14 cellular contexts compared by ENCODE assay signal in the genomic region with DNA sequence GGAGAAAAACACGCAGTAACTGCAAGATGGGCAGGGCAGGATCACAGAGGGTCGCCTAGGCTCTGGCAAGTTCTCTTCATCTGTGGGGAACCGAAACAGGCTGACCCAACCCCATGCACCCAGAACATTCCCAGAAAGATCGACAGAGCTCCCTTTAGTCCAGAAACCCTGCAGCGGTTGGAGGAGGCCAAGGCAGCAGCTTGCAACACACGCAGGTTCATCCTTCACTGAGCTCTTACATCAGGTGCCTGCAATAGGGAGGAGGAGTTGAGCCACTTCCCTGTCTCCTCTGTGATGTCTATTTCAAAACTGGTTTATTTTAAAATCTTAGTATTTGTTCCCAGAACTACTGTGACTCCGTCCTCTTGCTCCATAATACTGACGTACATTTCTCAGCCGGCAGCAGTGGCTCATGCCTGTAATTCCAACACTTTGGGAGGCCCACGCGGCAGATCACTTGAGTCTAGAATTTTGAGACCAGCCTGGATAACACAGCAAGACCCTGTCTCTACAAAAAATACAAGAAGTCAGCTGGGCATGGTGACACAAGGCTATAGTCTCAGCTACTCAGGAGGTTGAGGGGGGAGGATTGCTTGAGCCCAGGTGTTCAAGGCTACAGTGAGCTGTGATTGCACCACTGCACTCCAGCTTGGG. TPM values are rescaled to one million over a fixed set of nuclear protein-coding genes. Genes with fewer than 3 reads are reported as not detected.
DNase-seq lines count a peak whose midpoint lies in the region; ATAC-seq, FAIRE-seq and TF ChIP-seq lines count a peak whose summit lies in the region.
"Had no signal": no experiment of that assay in that cellular context is flagged by ENCODE, and none has a peak within 500 bp of the region (broad histone marks: within the 10 kb centered on the region; RNA-seq: fewer than 3 reads in every experiment).

No MANE protein-coding gene starts in this region.

- H3K4me1 ChIP-seq in HepG2 (ENCODE audit: insufficient read depth, low read length) = peaks cover 49% of the 10 kb centered on the region
- H3K4me1 ChIP-seq in stomach = peaks cover 9 to 36% (median 29%) of the 10 kb centered on the region in 4 donors
- H3K4me1 ChIP-seq in foreskin keratinocyte = no peaks in the 10 kb centered on the region

- no peaks in the 10 kb centered on the region for H3K36me3 ChIP-seq in HepG2 (replicated peaks in 1 of 2; ENCODE audit: control insufficient read depth in 1 of 2, insufficient read depth in 2 of 2, low read length in 2 of 2)
- no peaks in the 10 kb centered on the region for H3K36me3 ChIP-seq in stomach
- H3K36me3 ChIP-seq: SJSA1 had no signal

- no peak overlapping the region for H2AFZ ChIP-seq in HepG2 (ENCODE audit: low read length)

- POLR2A ChIA-PET in HepG2 (lab: Yijun Ruan, JAX) = interaction anchor here (0.7 to 1.9 kb wide), 8 partner anchors 13 to 83 kb away, joined by 3 to 11 read pairs (median 4); a partner anchor contains a TSS

- H3K27me3 ChIP-seq in HL-60 (ENCODE audit: insufficient read depth, poor library complexity, severe bottlenecking) = no peaks in the 10 kb centered on the region
- peaks cover 2% of the 10 kb centered on the region in 2 experiments; a peak in 2 of 5 replicates for H3K27me3 ChIP-seq in HepG2 (ENCODE audit: control insufficient read depth in 1 of 2, insufficient read depth in 2 of 2, low read length in 2 of 2)
- H3K27me3 ChIP-seq in stomach = no peaks in the 10 kb centered on the region
- no peaks in the 10 kb centered on the region for H3K27me3 ChIP-seq in foreskin keratinocyte

- peak overlapping the region; percentile 63 for H3K4me2 ChIP-seq in HepG2 (ENCODE audit: low read depth, low read length)

- TF ChIP-seq CTCF in HL-60 (IDR thresholded peaks at IDR 0.05; ENCODE audit: insufficient read depth, low read length) = no peak
- no peak for TF ChIP-seq CTCF in HepG2 (CRISPR knock-in tag; IDR thresholded peaks at IDR 0.05)
- TF ChIP-seq CTCF in stomach (IDR thresholded peaks at IDR 0.05) = no peak
- no peak for TF ChIP-seq CTCF in foreskin keratinocyte (conservative IDR thresholded peaks at IDR 0.05)

- TF ChIP-seq POLR2A in HepG2 (IDR thresholded peaks at IDR 0.05; ENCODE audit: insufficient read depth in 1 of 2, low read depth in 2 of 2, low read length in 2 of 2) (no peak), stomach (IDR thresholded peaks at IDR 0.05) (no peak)

- TF ChIP-seq EP300 in HepG2 (IDR thresholded peaks at IDR 0.05; ENCODE audit: low read depth in 2 of 2, low read length in 2 of 2) (no peak), HepG2 (CRISPR knock-in tag; IDR thresholded peaks at IDR 0.05; ENCODE audit: borderline replicate concordance) (no peak), stomach (IDR thresholded peaks at IDR 0.05) (peak; percentile 20)

- in situ Hi-C loops in HepG2 (cut with HindIII; ENCODE audit: extremely low pct_ligation_motif_present, low pct_unique_long_range_greater_than_20kb) = no loop called here

- 3% methylated on average over 11 of the region's 11 CpGs for WGBS in HepG2 (ENCODE audit: low lambda C conversion rate)
- 61 to 82% (median 79%) methylated on average over 11 of the region's 11 CpGs for WGBS in stomach, 5 donors

- no peak for TF ChIP-seq RAD21 in HepG2 (CRISPR knock-in tag; IDR thresholded peaks at IDR 0.05)

- no peaks in the 10 kb centered on the region for H4K20me1 ChIP-seq in HepG2 (ENCODE audit: insufficient read depth, low read length)

- H3K4me3 ChIP-seq in HL-60 (replicated peaks; ENCODE audit: insufficient read depth, low read length) (no peak overlapping the region), HepG2 (replicated peaks in 1 of 3; ENCODE audit: insufficient read depth in 1 of 3, low read depth in 2 of 3, low read length in 3 of 3) (peak overlapping the region in 1 of 3 experiments; percentile 0; a peak in 1 of 6 replicates), stomach (no peak overlapping the region)
- H3K4me3 ChIP-seq: SJSA1 had no signal

- CTCF ChIA-PET in HepG2 (lab: Yijun Ruan, JAX; ENCODE audit: low intra/inter-chr PET ratio, low total read pairs) = no interaction called here

- no TSS peak for BruUV-seq in HepG2 (replicated peaks; lab: Mats Ljungman, UMichigan)

- no peaks in the 10 kb centered on the region for H3K9me3 ChIP-seq in HepG2 (ENCODE audit: low read length)
- peaks cover 0 to 6% (median 0%) of the 10 kb centered on the region in 4 donors for H3K9me3 ChIP-seq in stomach

- H3K79me2 ChIP-seq in HepG2 (ENCODE audit: insufficient read depth, low read length) = no peaks in the 10 kb centered on the region

- FAIRE-seq in HepG2 (lab: Jason Lieb, UNC) = peak; percentile 34

- peak overlapping the region; percentile 76 for H3K27ac ChIP-seq in HL-60 (replicated peaks)
- peak overlapping the region; percentile 50 for H3K27ac ChIP-seq in angular gyrus (ENCODE audit: low read depth, low read length)
- H3K27ac ChIP-seq in HepG2 (ENCODE audit: extremely low read length, insufficient read depth, low read length) = no peak overlapping the region
- peak overlapping the region in 4 of 5 donors; percentile 96 to 98 (median 98) for H3K27ac ChIP-seq in stomach
- H3K27ac ChIP-seq in foreskin keratinocyte = no peak overlapping the region
- H3K27ac ChIP-seq: SJSA1 had no signal

- peak; percentile 94 for DNase-seq in HL-60 (ENCODE audit: low read depth in 1 of 2, low spot score in 1 of 2)
- DNase-seq in HepG2 (ENCODE audit: low spot score) = peak; percentile 57
- DNase-seq in stomach = peak; percentile 53
- no peak for DNase-seq in foreskin keratinocyte
- DNase-seq in NCI-H2196 treated with DMSO at 0.1 percent for 48 hours (lab: John Stamatoyannopoulos, UW; ENCODE audit: unreplicated experiment) = no peak
- DNase-seq: activated CD8-positive, alpha-beta memory T cell treated with anti-CD3 and anti-CD28 coated beads, Interleukin-2, amount 50 U/mL, for 4 hours; DND-41; effector CD4-positive, alpha-beta T cell; NCI-H1048; stimulated activated CD4-positive, alpha-beta T cell treated with anti-CD3 and anti-CD28 coated beads, Interleukin-4, amount 100 ng/mL, for 1 hour had no signal

- no peak overlapping the region for H3K9ac ChIP-seq in HepG2 (ENCODE audit: insufficient read depth, low read depth, low read length)

- ATAC-seq in HepG2 (peak; percentile 69), foreskin keratinocyte (no peak), HG03045 (IDR thresholded peaks at IDR 0.05; ENCODE audit: unreplicated experiment) (no peak), HG02763 (IDR thresholded peaks at IDR 0.05; ENCODE audit: unreplicated experiment) (no peak)

- intact Hi-C loops in HepG2 (cut with micrococcal nuclease; ENCODE audit: unreplicated experiment) (loop anchor here (1.0 kb wide), 1 partner anchor 16 kb away; no protein-coding TSS in a partner anchor), stomach (cut with DNase I; ENCODE audit: low total_unique reads) (no loop called here)

RNA-seq across cellular contexts. Expression of a gene that starts 11.5 kb away (rescaled TPM):
- total RNA-seq in HepG2 (2016; rRNA removed; fragmentation: Illumina TruSeq; extraction: Trizol) = 0.21 and 0.33 TPM in 2 replicates
- 0.26 and 0.51 TPM in 2 replicates for total RNA-seq in HepG2 (2016; cell fraction: cytosol; rRNA removed; fragmentation: Illumina TruSeq; extraction: Trizol; ENCODE audit: low read depth)
- total RNA-seq in HepG2 (2016; cell fraction: insoluble cytoplasmic fraction; rRNA removed; fragmentation: Illumina TruSeq; extraction: Trizol) = 0.18 and 0.22 TPM in 2 replicates
- total RNA-seq in HepG2 (2016; cell fraction: membrane; rRNA removed; fragmentation: Illumina TruSeq; extraction: Trizol) = 0.31 TPM in 2 replicates
- 0.19 and 0.71 TPM in 2 replicates for total RNA-seq in HepG2 (2016; cell fraction: nucleus; rRNA removed; fragmentation: Illumina TruSeq; extraction: Trizol)
- 2.3 and 2.5 TPM in 2 replicates for polyA plus RNA-seq in HepG2 (2011; rRNA removed)
- polyA plus RNA-seq in HepG2 (2011; cell fraction: cytosol; rRNA removed) = 1.1 and 1.2 TPM in 2 replicates
- 11.6 and 19.0 TPM in 2 replicates for polyA plus RNA-seq in HepG2 (2011; cell fraction: nucleus; rRNA removed)
- polyA plus RNA-seq in HepG2 (2012) = 1.5 and 3.8 TPM in 2 replicates
- polyA plus RNA-seq in HepG2 (2016; cell fraction: cytosol; fragmentation: Illumina TruSeq; extraction: Trizol; ENCODE audit: low read depth) = 0.26 and 0.40 TPM in 2 replicates
- polyA plus RNA-seq in HepG2 (2016; cell fraction: insoluble cytoplasmic fraction; fragmentation: Illumina TruSeq; extraction: Trizol; ENCODE audit: low read depth) = 0.09 and 0.23 TPM in 2 replicates
- polyA plus RNA-seq in HepG2 (2016; cell fraction: membrane; fragmentation: Illumina TruSeq; extraction: Trizol; ENCODE audit: low read depth) = 0.26 and 0.42 TPM in 2 replicates
- 0.23 and 0.79 TPM in 2 replicates for polyA plus RNA-seq in HepG2 (2016; cell fraction: nucleus; fragmentation: Illumina TruSeq; extraction: Trizol; ENCODE audit: insufficient read depth, low read depth)
- polyA minus RNA-seq in HepG2 (2011; rRNA and poly(A)+ RNA removed; ENCODE audit: low replicate concordance) = 0.14 and 2.9 TPM in 2 replicates
- polyA minus RNA-seq in HepG2 (2011; cell fraction: cytosol; rRNA and poly(A)+ RNA removed) = 0.35 and 1.5 TPM in 2 replicates
- polyA minus RNA-seq in HepG2 (2011; cell fraction: nucleus; rRNA and poly(A)+ RNA removed) = 3.7 and 5.4 TPM in 2 replicates
- 10 to 100 TPM in 3 of 5 donors, 1 to 10 TPM in 1, not detected in 1; 8.9 to 20.4 (median 16.9) TPM for total RNA-seq in stomach
- 1 to 10 TPM; 4.2 to 4.7 (median 4.5) TPM for polyA plus RNA-seq in stomach
- 0.81 and 1.0 TPM in 2 replicates for total RNA-seq in foreskin keratinocyte
- polyA plus RNA-seq in foreskin keratinocyte = 0.91 and 1.0 TPM in 2 replicates

RNA-seq across cellular contexts. Expression of a gene that starts 13.9 kb away (rescaled TPM):
- total RNA-seq in HepG2 (2016; rRNA removed; fragmentation: Illumina TruSeq; extraction: Trizol) (0.22 TPM in 1 of 2 replicates, not detected in the other), stomach (not detected), foreskin keratinocyte (not detected in 2 replicates)
- total RNA-seq in HepG2 (2016; cell fraction: cytosol; rRNA removed; fragmentation: Illumina TruSeq; extraction: Trizol; ENCODE audit: low read depth) = 0.35 TPM in 1 of 2 replicates, not detected in the other
- 0.15 TPM in 1 of 2 replicates, not detected in the other for total RNA-seq in HepG2 (2016; cell fraction: insoluble cytoplasmic fraction; rRNA removed; fragmentation: Illumina TruSeq; extraction: Trizol)
- total RNA-seq in HepG2 (2016; cell fraction: membrane; rRNA removed; fragmentation: Illumina TruSeq; extraction: Trizol) = 0.38 and 0.49 TPM in 2 replicates
- total RNA-seq in HepG2 (2016; cell fraction: nucleus; rRNA removed; fragmentation: Illumina TruSeq; extraction: Trizol) = not detected in 2 replicates
- polyA plus RNA-seq in HepG2 (2011; rRNA removed) (0.07 and 0.09 TPM in 2 replicates), stomach (under 1 TPM; 0.18 to 0.62 (median 0.31) TPM), foreskin keratinocyte (not detected in 2 replicates)
- 0.09 and 0.15 TPM in 2 replicates for polyA plus RNA-seq in HepG2 (2011; cell fraction: cytosol; rRNA removed)
- 0.48 and 0.87 TPM in 2 replicates for polyA plus RNA-seq in HepG2 (2011; cell fraction: nucleus; rRNA removed)
- 0.15 TPM in 1 of 2 replicates, not detected in the other for polyA plus RNA-seq in HepG2 (2012)
- not detected in 2 replicates for polyA plus RNA-seq in HepG2 (2016; cell fraction: cytosol; fragmentation: Illumina TruSeq; extraction: Trizol; ENCODE audit: low read depth)
- not detected in 2 replicates for polyA plus RNA-seq in HepG2 (2016; cell fraction: insoluble cytoplasmic fraction; fragmentation: Illumina TruSeq; extraction: Trizol; ENCODE audit: low read depth)
- not detected in 2 replicates for polyA plus RNA-seq in HepG2 (2016; cell fraction: membrane; fragmentation: Illumina TruSeq; extraction: Trizol; ENCODE audit: low read depth)
- not detected in 2 replicates for polyA plus RNA-seq in HepG2 (2016; cell fraction: nucleus; fragmentation: Illumina TruSeq; extraction: Trizol; ENCODE audit: insufficient read depth, low read depth)
- polyA minus RNA-seq in HepG2 (2011; rRNA and poly(A)+ RNA removed; ENCODE audit: low replicate concordance) = 0.36 TPM in 1 of 2 replicates, not detected in the other
- polyA minus RNA-seq in HepG2 (2011; cell fraction: cytosol; rRNA and poly(A)+ RNA removed) = not detected in 2 replicates
- 1.4 TPM in 1 of 2 replicates, not detected in the other for polyA minus RNA-seq in HepG2 (2011; cell fraction: nucleus; rRNA and poly(A)+ RNA removed)
- total RNA-seq: SJSA1 had no signal

RNA-seq across cellular contexts. Expression of a gene that starts 29.1 kb away (rescaled TPM):
- total RNA-seq in HepG2 (2016; rRNA removed; fragmentation: Illumina TruSeq; extraction: Trizol) = 78.5 and 91.0 TPM in 2 replicates
- 61.6 and 62.5 TPM in 2 replicates for total RNA-seq in HepG2 (2016; cell fraction: cytosol; rRNA removed; fragmentation: Illumina TruSeq; extraction: Trizol; ENCODE audit: low read depth)
- 72.7 and 92.2 TPM in 2 replicates for total RNA-seq in HepG2 (2016; cell fraction: insoluble cytoplasmic fraction; rRNA removed; fragmentation: Illumina TruSeq; extraction: Trizol)
- total RNA-seq in HepG2 (2016; cell fraction: membrane; rRNA removed; fragmentation: Illumina TruSeq; extraction: Trizol) = 98.7 and 108 TPM in 2 replicates
- 63.4 and 77.8 TPM in 2 replicates for total RNA-seq in HepG2 (2016; cell fraction: nucleus; rRNA removed; fragmentation: Illumina TruSeq; extraction: Trizol)
- 268 and 270 TPM in 2 replicates for polyA plus RNA-seq in HepG2 (2011; rRNA removed)
- polyA plus RNA-seq in HepG2 (2011; cell fraction: cytosol; rRNA removed) = 216 and 257 TPM in 2 replicates
- 595 and 749 TPM in 2 replicates for polyA plus RNA-seq in HepG2 (2011; cell fraction: nucleus; rRNA removed)
- 72.7 and 87.5 TPM in 2 replicates for polyA plus RNA-seq in HepG2 (2012)
- 60.8 and 65.7 TPM in 2 replicates for polyA plus RNA-seq in HepG2 (2016; cell fraction: cytosol; fragmentation: Illumina TruSeq; extraction: Trizol; ENCODE audit: low read depth)
- polyA plus RNA-seq in HepG2 (2016; cell fraction: insoluble cytoplasmic fraction; fragmentation: Illumina TruSeq; extraction: Trizol; ENCODE audit: low read depth) = 106 and 117 TPM in 2 replicates
- 114 and 123 TPM in 2 replicates for polyA plus RNA-seq in HepG2 (2016; cell fraction: membrane; fragmentation: Illumina TruSeq; extraction: Trizol; ENCODE audit: low read depth)
- polyA plus RNA-seq in HepG2 (2016; cell fraction: nucleus; fragmentation: Illumina TruSeq; extraction: Trizol; ENCODE audit: insufficient read depth, low read depth) = 131 and 137 TPM in 2 replicates
- polyA minus RNA-seq in HepG2 (2011; rRNA and poly(A)+ RNA removed; ENCODE audit: low replicate concordance) = 139 and 364 TPM in 2 replicates
- 88.3 and 92.0 TPM in 2 replicates for polyA minus RNA-seq in HepG2 (2011; cell fraction: cytosol; rRNA and poly(A)+ RNA removed)
- polyA minus RNA-seq in HepG2 (2011; cell fraction: nucleus; rRNA and poly(A)+ RNA removed) = 159 and 160 TPM in 2 replicates
- 100 to 1,000 TPM in 3 of 5 donors, 10 to 100 TPM in 2; 43.3 to 188 (median 128) TPM for total RNA-seq in stomach
- polyA plus RNA-seq in stomach = 100 to 1,000 TPM in 2 of 3 donors, 10 to 100 TPM in 1; 99.8 to 117 (median 100) TPM
- total RNA-seq in foreskin keratinocyte = 59.0 and 59.1 TPM in 2 replicates
- polyA plus RNA-seq in foreskin keratinocyte = 50.0 and 55.6 TPM in 2 replicates

RNA-seq across cellular contexts. Expression of a gene that starts 48.4 kb away (rescaled TPM):
- total RNA-seq in HepG2 (2016; rRNA removed; fragmentation: Illumina TruSeq; extraction: Trizol) (301 and 337 TPM in 2 replicates), stomach (100 to 1,000 TPM in 1 of 5 donors, 10 to 100 TPM in 2, under 1 TPM in 1, not detected in 1; 0.43 to 120 (median 12.7) TPM), foreskin keratinocyte (not detected in 2 replicates)
- 59.0 and 67.7 TPM in 2 replicates for total RNA-seq in HepG2 (2016; cell fraction: cytosol; rRNA removed; fragmentation: Illumina TruSeq; extraction: Trizol; ENCODE audit: low read depth)
- total RNA-seq in HepG2 (2016; cell fraction: insoluble cytoplasmic fraction; rRNA removed; fragmentation: Illumina TruSeq; extraction: Trizol) = 281 and 313 TPM in 2 replicates
- total RNA-seq in HepG2 (2016; cell fraction: membrane; rRNA removed; fragmentation: Illumina TruSeq; extraction: Trizol) = 183 and 224 TPM in 2 replicates
- total RNA-seq in HepG2 (2016; cell fraction: nucleus; rRNA removed; fragmentation: Illumina TruSeq; extraction: Trizol) = 188 and 190 TPM in 2 replicates
- polyA plus RNA-seq in HepG2 (2011; rRNA removed) (287 and 352 TPM in 2 replicates), stomach (1 to 10 TPM in 2 of 3 donors, under 1 TPM in 1; 0.38 to 1.8 (median 1.1) TPM), foreskin keratinocyte (0.01 TPM in 2 replicates)
- 169 and 211 TPM in 2 replicates for polyA plus RNA-seq in HepG2 (2011; cell fraction: cytosol; rRNA removed)
- polyA plus RNA-seq in HepG2 (2011; cell fraction: nucleus; rRNA removed) = 756 and 778 TPM in 2 replicates
- 201 and 249 TPM in 2 replicates for polyA plus RNA-seq in HepG2 (2012)
- polyA plus RNA-seq in HepG2 (2016; cell fraction: cytosol; fragmentation: Illumina TruSeq; extraction: Trizol; ENCODE audit: low read depth) = 85.6 and 100 TPM in 2 replicates
- polyA plus RNA-seq in HepG2 (2016; cell fraction: insoluble cytoplasmic fraction; fragmentation: Illumina TruSeq; extraction: Trizol; ENCODE audit: low read depth) = 215 and 265 TPM in 2 replicates
- 117 and 144 TPM in 2 replicates for polyA plus RNA-seq in HepG2 (2016; cell fraction: membrane; fragmentation: Illumina TruSeq; extraction: Trizol; ENCODE audit: low read depth)
- 336 and 399 TPM in 2 replicates for polyA plus RNA-seq in HepG2 (2016; cell fraction: nucleus; fragmentation: Illumina TruSeq; extraction: Trizol; ENCODE audit: insufficient read depth, low read depth)
- 0.19 and 699 TPM in 2 replicates for polyA minus RNA-seq in HepG2 (2011; rRNA and poly(A)+ RNA removed; ENCODE audit: low replicate concordance)
- 138 and 156 TPM in 2 replicates for polyA minus RNA-seq in HepG2 (2011; cell fraction: cytosol; rRNA and poly(A)+ RNA removed)
- polyA minus RNA-seq in HepG2 (2011; cell fraction: nucleus; rRNA and poly(A)+ RNA removed) = 112 and 120 TPM in 2 replicates
- total RNA-seq: SJSA1 had no signal

Comparison
In these comparisons a context has a peak if more than half of its experiments do, and no peak if none do; other contexts are left out.
1. DNase-seq: peak in HL-60 (2 of 2), HepG2 (single experiment) and stomach (single experiment); none in foreskin keratinocyte (0 of 2) and NCI-H2196 treated with DMSO at 0.1 percent for 48 hours (single experiment).
2. H3K27ac ChIP-seq: peak in HL-60 (single experiment), angular gyrus (single experiment) and stomach (4 of 5); none in HepG2 (single experiment) and foreskin keratinocyte (single experiment).